Comparison of ENCODE assay signal across 16 cellular contexts in genomic region chr11:19878520-19878919, GRCh38.
DNase-seq lines count a peak whose midpoint lies in the region; ATAC-seq and TF ChIP-seq lines count a peak whose summit lies in the region.
"Had no signal": no experiment of that assay in that cellular context is flagged by ENCODE, and none has a peak within 500 bp of the region (broad histone marks: within the 10 kb centered on the region; RNA-seq: fewer than 3 reads in every experiment).

No MANE protein-coding gene starts in this region.

- CTCF ChIA-PET in MCF 10A (lab: Yijun Ruan, JAX) = interaction anchor here (0.6 to 1.6 kb wide), 2 partner anchors 25 to 507 kb away, joined by 3 to 5 read pairs; no protein-coding TSS in a partner anchor

- no peak for TF ChIP-seq POLR2A in breast epithelium (IDR thresholded peaks at IDR 0.05)

- H3K27ac Mint-ChIP-seq in MCF 10A (ENCODE audit: low read depth, unreplicated experiment) (no peak overlapping the region), osteocyte (ENCODE audit: unreplicated experiment) (no peak overlapping the region)
- H3K27ac Mint-ChIP-seq: CD4-positive, CD25-positive, alpha-beta regulatory T cell; IgD-negative memory B cell had no signal

- no peak for ATAC-seq in GM18907 (IDR thresholded peaks at IDR 0.05; ENCODE audit: unreplicated experiment)

- no peaks in the 10 kb centered on the region for H3K27me3 ChIP-seq in breast epithelium
- H3K27me3 ChIP-seq: BLaER1 had no signal

- WGBS in mesodermal cell (ENCODE audit: insufficient coverage in 2 of 2), 2 experiments = 88 to 92% methylated on average over 5 of the region's 6 CpGs

- H3K27me3 Mint-ChIP-seq in MCF 10A (ENCODE audit: insufficient read depth, unreplicated experiment) (no peaks in the 10 kb centered on the region), osteocyte (ENCODE audit: unreplicated experiment) (no peaks in the 10 kb centered on the region)
- H3K27me3 Mint-ChIP-seq: IgD-negative memory B cell had no signal

- H3K4me3 ChIP-seq in breast epithelium (no peak overlapping the region), mesodermal cell (ENCODE audit: extremely low read depth, insufficient read depth, low read length, poor library complexity, severe bottlenecking) (no peak overlapping the region)
- H3K4me3 ChIP-seq: BLaER1 had no signal

- H3K36me3 ChIP-seq in breast epithelium = no peaks in the 10 kb centered on the region
- H3K36me3 ChIP-seq in mesodermal cell (ENCODE audit: control insufficient read depth, insufficient read depth, low read length) = peaks cover 16% of the 10 kb centered on the region
- H3K36me3 ChIP-seq: BLaER1 had no signal

- H3K36me3 Mint-ChIP-seq in MCF 10A (ENCODE audit: insufficient read depth, unreplicated experiment) = peaks cover 28% of the 10 kb centered on the region
- H3K36me3 Mint-ChIP-seq in osteocyte (ENCODE audit: unreplicated experiment) = peaks cover 18% of the 10 kb centered on the region
- H3K36me3 Mint-ChIP-seq: CD4-positive, CD25-positive, alpha-beta regulatory T cell had no signal

- no peaks in the 10 kb centered on the region for H3K4me1 ChIP-seq in breast epithelium
- H3K4me1 ChIP-seq in mesodermal cell (ENCODE audit: control insufficient read depth, insufficient read depth, low read length, poor library complexity, severe bottlenecking) = no peaks in the 10 kb centered on the region

- H3K27ac ChIP-seq in breast epithelium (peak overlapping the region; percentile 35 to 58), mesodermal cell (ENCODE audit: low read depth, low read length, severe bottlenecking) (peak overlapping the region; percentile 36)
- H3K27ac ChIP-seq: BLaER1 had no signal

- intact Hi-C loops in breast epithelium (cut with DNase I; ENCODE audit: low total_unique reads) = no loop called here
- intact Hi-C loops in MCF 10A (cut with micrococcal nuclease) = no loop called here

- BruUV-seq in MCF 10A (replicated peaks; lab: Mats Ljungman, UMichigan) = no TSS peak

- H3K4me3 Mint-ChIP-seq in MCF 10A (ENCODE audit: unreplicated experiment) (no peak overlapping the region), osteocyte (ENCODE audit: unreplicated experiment) (no peak overlapping the region)
- H3K4me3 Mint-ChIP-seq: CD4-positive, CD25-positive, alpha-beta regulatory T cell; IgD-negative memory B cell had no signal

- no peaks in the 10 kb centered on the region for H3K4me1 Mint-ChIP-seq in MCF 10A (ENCODE audit: insufficient read depth, unreplicated experiment)
- H3K4me1 Mint-ChIP-seq in osteocyte (ENCODE audit: unreplicated experiment) = peaks cover 13% of the 10 kb centered on the region
- H3K4me1 Mint-ChIP-seq: CD4-positive, CD25-positive, alpha-beta regulatory T cell; IgD-negative memory B cell had no signal

- POLR2A ChIA-PET in MCF 10A (lab: Yijun Ruan, JAX) = interaction anchor here (1.5 kb wide), 1 partner anchor 10 kb away, joined by 3 read pairs; no protein-coding TSS in a partner anchor

- TF ChIP-seq CTCF in breast epithelium (IDR thresholded peaks at IDR 0.05) = no peak
- no peak for TF ChIP-seq CTCF in MCF 10A (IDR thresholded peaks at IDR 0.05; ENCODE audit: unreplicated experiment)
- no peak for TF ChIP-seq CTCF in osteocyte (IDR thresholded peaks at IDR 0.05)

- H3K9me3 Mint-ChIP-seq in MCF 10A (ENCODE audit: unreplicated experiment) (no peaks in the 10 kb centered on the region), osteocyte (ENCODE audit: unreplicated experiment) (no peaks in the 10 kb centered on the region)
- H3K9me3 Mint-ChIP-seq: IgD-negative memory B cell had no signal

- H3K9me3 ChIP-seq in breast epithelium (no peaks in the 10 kb centered on the region), mesodermal cell (ENCODE audit: control insufficient read depth, low read length) (no peaks in the 10 kb centered on the region)
- H3K9me3 ChIP-seq: BLaER1 had no signal

- DNase-seq in breast epithelium (ENCODE audit: low spot score in 2 of 2) (no peak), MCF 10A (ENCODE audit: unreplicated experiment) (no peak), dermis blood vessel endothelial cell (peak; percentile 60), putamen (ENCODE audit: low spot score) (no peak), osteocyte (ENCODE audit: extremely low spot score, unreplicated experiment) (no peak)
- DNase-seq: 8988T; AML-193; Calu3; CD4-positive, CD25-positive, alpha-beta regulatory T cell; DMS 273 treated with DMSO at 0.1 percent for 48 hours; DMS79; H7 had no signal
